Comparison of ENCODE assay signal across 27 cellular contexts in genomic region chr7:181738-182137, GRCh38. TPM values are rescaled to one million over a fixed set of nuclear protein-coding genes. Genes with fewer than 3 reads are reported as not detected.
"Had no signal": no experiment of that assay in that cellular context is flagged by ENCODE, and none has a peak within 500 bp of the region (broad histone marks: within the 10 kb centered on the region; RNA-seq: fewer than 3 reads in every experiment).

No MANE protein-coding gene starts in this region.

- H3K4me3 ChIP-seq: ovary, psoas muscle, right lobe of liver, sigmoid colon, thoracic aorta, thyroid gland, tibial nerve, upper lobe of left lung, uterus had no signal

- H3K4me1 Mint-ChIP-seq: naive thymus-derived CD4-positive, alpha-beta T cell; natural killer cell; stimulated activated effector memory CD8-positive, alpha-beta T cell treated with anti-CD3 and anti-CD28 coated beads, Interleukin-12 subunit alpha, Interleukin-12 subunit beta, amount 100 ng/mL, for 72 hours; stimulated activated naive CD8-positive, alpha-beta T cell treated with anti-CD3 and anti-CD28 coated beads, Interleukin-15, amount 100 ng/mL, for 72 hours had no signal

- H3K27ac ChIP-seq: ovary, parathyroid adenoma, psoas muscle, right lobe of liver, sigmoid colon, thoracic aorta, thyroid gland, tibial nerve, upper lobe of left lung, uterus had no signal

- H3K9me3 ChIP-seq: ovary, psoas muscle, right lobe of liver, sigmoid colon, thoracic aorta, thyroid gland, tibial nerve, upper lobe of left lung, uterus had no signal

- H3K36me3 Mint-ChIP-seq: naive thymus-derived CD4-positive, alpha-beta T cell; natural killer cell; stimulated activated effector memory CD8-positive, alpha-beta T cell treated with anti-CD3 and anti-CD28 coated beads, Interleukin-12 subunit alpha, Interleukin-12 subunit beta, amount 100 ng/mL, for 72 hours had no signal

- H3K36me3 ChIP-seq: ovary, right lobe of liver, sigmoid colon, thoracic aorta, thyroid gland, tibial nerve, upper lobe of left lung, uterus had no signal

- FAIRE-seq: small intestine had no signal

- H3K4me1 ChIP-seq: parathyroid adenoma, right lobe of liver, thyroid gland, upper lobe of left lung, uterus had no signal

- H3K4me3 Mint-ChIP-seq: naive thymus-derived CD4-positive, alpha-beta T cell; natural killer cell; nephron; stimulated activated effector memory CD8-positive, alpha-beta T cell treated with anti-CD3 and anti-CD28 coated beads, Interleukin-12 subunit alpha, Interleukin-12 subunit beta, amount 100 ng/mL, for 72 hours; stimulated activated naive CD8-positive, alpha-beta T cell treated with anti-CD3 and anti-CD28 coated beads, Interleukin-15, amount 100 ng/mL, for 72 hours had no signal

- ATAC-seq: naive thymus-derived CD4-positive, alpha-beta T cell; natural killer cell; psoas muscle; right cardiac atrium; right lobe of liver; stimulated activated effector memory CD8-positive, alpha-beta T cell treated with anti-CD3 and anti-CD28 coated beads, Interleukin-12 subunit alpha, Interleukin-12 subunit beta, amount 100 ng/mL, for 72 hours; stimulated activated naive CD8-positive, alpha-beta T cell treated with anti-CD3 and anti-CD28 coated beads, Interleukin-15, amount 100 ng/mL, for 72 hours; stimulated activated naive CD8-positive, alpha-beta T cell treated with anti-CD3 and anti-CD28 coated beads, Interleukin-15, Interleukin-2, amounts not matched to agents 100 U/mL and 50 U/mL, for 24 hours had no signal

- H3K27me3 ChIP-seq: ovary, right lobe of liver, sigmoid colon, thyroid gland, tibial nerve, upper lobe of left lung, uterus had no signal

- H3K27me3 Mint-ChIP-seq: naive thymus-derived CD4-positive, alpha-beta T cell; stimulated activated naive CD8-positive, alpha-beta T cell treated with anti-CD3 and anti-CD28 coated beads, Interleukin-15, amount 100 ng/mL, for 72 hours had no signal

- H3K9me3 Mint-ChIP-seq: naive thymus-derived CD4-positive, alpha-beta T cell; natural killer cell; nephron; stimulated activated effector memory CD8-positive, alpha-beta T cell treated with anti-CD3 and anti-CD28 coated beads, Interleukin-12 subunit alpha, Interleukin-12 subunit beta, amount 100 ng/mL, for 72 hours; stimulated activated naive CD8-positive, alpha-beta T cell treated with anti-CD3 and anti-CD28 coated beads, Interleukin-15, amount 100 ng/mL, for 72 hours had no signal

- H3K9ac ChIP-seq: parathyroid adenoma had no signal

- H3K79me2 ChIP-seq: parathyroid adenoma had no signal

- H2AFZ ChIP-seq: parathyroid adenoma had no signal

- H3K27ac Mint-ChIP-seq: naive thymus-derived CD4-positive, alpha-beta T cell; natural killer cell; nephron; progenitor cell of endocrine pancreas; stimulated activated effector memory CD8-positive, alpha-beta T cell treated with anti-CD3 and anti-CD28 coated beads, Interleukin-12 subunit alpha, Interleukin-12 subunit beta, amount 100 ng/mL, for 72 hours had no signal

- DNase-seq: naive thymus-derived CD4-positive, alpha-beta T cell; natural killer cell; occipital lobe; ovary; posterior cingulate gyrus; psoas muscle; right cardiac atrium; sigmoid colon; small intestine; stimulated activated CD4-positive, alpha-beta T cell treated with anti-CD3 and anti-CD28 coated beads, Interleukin-15, amount 100 ng/mL, for 24 hours; stimulated activated CD4-positive, alpha-beta T cell treated with anti-CD3 and anti-CD28 coated beads, Interleukin-2, amount 100 ng/mL, for 24 hours; stimulated activated CD4-positive, alpha-beta T cell treated with anti-CD3 and anti-CD28 coated beads, Interleukin-2, amount 100 ng/mL, for 48 hours; stimulated activated CD4-positive, alpha-beta T cell treated with anti-CD3 and anti-CD28 coated beads, Interleukin-4, amount 100 ng/mL, for 24 hours; stimulated activated naive CD4-positive, alpha-beta T cell; stimulated activated naive CD8-positive, alpha-beta T cell treated with anti-CD3 and anti-CD28 coated beads, Interleukin-15, amount 100 ng/mL, for 72 hours; stimulated activated naive CD8-positive, alpha-beta T cell treated with anti-CD3 and anti-CD28 coated beads, Interleukin-15, Interleukin-2, amounts not matched to agents 100 U/mL and 50 U/mL, for 24 hours; thyroid gland; trophoblast cell; uterus had no signal

RNA-seq across cellular contexts. Expression of gene FAM20C, which starts 10.6 kb away (rescaled TPM):
- polyA plus RNA-seq: naive thymus-derived CD4-positive, alpha-beta T cell had no signal
